ENCODE assay signal across 9 cellular contexts in genomic region chr4:84529169-84529751, GRCh38. TPM values are rescaled to one million over a fixed set of nuclear protein-coding genes. Genes with fewer than 3 reads are reported as not detected.
DNase-seq lines count a peak whose midpoint lies in the region; ATAC-seq and TF ChIP-seq lines count a peak whose summit lies in the region.
"Had no signal": no experiment of that assay in that cellular context is flagged by ENCODE, and none has a peak within 500 bp of the region (broad histone marks: within the 10 kb centered on the region; RNA-seq: fewer than 3 reads in every experiment).

No MANE protein-coding gene starts in this region.

- POLR2A ChIA-PET in HCT116 (lab: Charles Lee) = no interaction called here
- POLR2A ChIA-PET in PC-3 (lab: Charles Lee; ENCODE audit: unreplicated experiment) = no interaction called here

- BruUV-seq in HCT116 (replicated peaks; lab: Mats Ljungman, UMichigan) (no TSS peak), PC-3 (replicated peaks; lab: Mats Ljungman, UMichigan) (no TSS peak)

- RAD21 ChIA-PET in HCT116 (lab: Charles Lee; ENCODE audit: low non-redundant PET in 1 of 2, low total read pairs in 2 of 2, uncharacterized antibody in 2 of 2, unreplicated experiment in 2 of 2) = no interaction called here

- no peak overlapping the region for H2AFZ ChIP-seq in DND-41 (ENCODE audit: low read depth, low read length)
- no peak overlapping the region for H2AFZ ChIP-seq in HCT116 (ENCODE audit: low read depth, low read length, poor library complexity, severe bottlenecking)
- H2AFZ ChIP-seq in PC-3 (ENCODE audit: low read length) = no peak overlapping the region

- WGBS in esophagus squamous epithelium, 2 donors = 91% methylated on average over 2 of the region's 2 CpGs

- H4K20me1 ChIP-seq in DND-41 (ENCODE audit: insufficient read depth, low read length) = no peaks in the 10 kb centered on the region
- no peaks in the 10 kb centered on the region for H4K20me1 ChIP-seq in HCT116 (ENCODE audit: insufficient read depth)
- H4K20me1 ChIP-seq in PC-3 (ENCODE audit: low read length) = no peaks in the 10 kb centered on the region

- no peak overlapping the region for H3K4me3 Mint-ChIP-seq in stimulated activated naive B cell treated with anti-CD40 and anti-IgM and Interleukin-4, amounts not matched to agents 10 μg/mL and 1 μg/mL and 100 μg/mL, for 72 hours
- H3K4me3 Mint-ChIP-seq in activated naive CD4-positive, alpha-beta T cell treated with anti-CD3 and anti-CD28 coated beads, Interleukin-2, amount 10 ng/mL, durations not matched to agents 7 days and 5 days = no peak overlapping the region

- no peaks in the 10 kb centered on the region for H3K9me2 ChIP-seq in HCT116 (ENCODE audit: insufficient read depth)
- no peaks in the 10 kb centered on the region for H3K9me2 ChIP-seq in PC-3 (replicated peaks; ENCODE audit: low read length)

- no peaks in the 10 kb centered on the region for H3K27me3 ChIP-seq in DND-41 (ENCODE audit: insufficient read depth, low read length, poor library complexity)
- no peaks in the 10 kb centered on the region for H3K27me3 ChIP-seq in HCT116 (ENCODE audit: insufficient read depth, low read length)
- no peaks in the 10 kb centered on the region for H3K27me3 ChIP-seq in PC-3 (ENCODE audit: low read length)
- no peaks in the 10 kb centered on the region for H3K27me3 ChIP-seq in esophagus squamous epithelium

- peaks cover 16 to 20% of the 10 kb centered on the region in 2 donors for H3K27me3 Mint-ChIP-seq in stimulated activated naive B cell treated with anti-CD40 and anti-IgM and Interleukin-4, amounts not matched to agents 10 μg/mL and 1 μg/mL and 100 μg/mL, for 72 hours
- peaks cover 9% of the 10 kb centered on the region for H3K27me3 Mint-ChIP-seq in activated naive CD4-positive, alpha-beta T cell treated with anti-CD3 and anti-CD28 coated beads, Interleukin-2, amount 10 ng/mL, durations not matched to agents 7 days and 5 days

- H3K36me3 Mint-ChIP-seq in stimulated activated naive B cell treated with anti-CD40 and anti-IgM and Interleukin-4, amounts not matched to agents 10 μg/mL and 1 μg/mL and 100 μg/mL, for 72 hours = no peaks in the 10 kb centered on the region
- H3K36me3 Mint-ChIP-seq in activated naive CD4-positive, alpha-beta T cell treated with anti-CD3 and anti-CD28 coated beads, Interleukin-2, amount 10 ng/mL, durations not matched to agents 7 days and 5 days = no peaks in the 10 kb centered on the region

- no peak overlapping the region for H3K27ac ChIP-seq in DND-41 (ENCODE audit: low read length)
- no peak overlapping the region for H3K27ac ChIP-seq in HCT116 (ENCODE audit: low read depth, low read length)
- H3K27ac ChIP-seq in PC-3 (ENCODE audit: low read length) = no peak overlapping the region
- no peak overlapping the region for H3K27ac ChIP-seq in esophagus squamous epithelium

- no peaks in the 10 kb centered on the region for H3F3A ChIP-seq in PC-3 (ENCODE audit: low read length, unreplicated experiment)

- H3K4me2 ChIP-seq in DND-41 (ENCODE audit: insufficient read depth, low read length) (no peak overlapping the region), HCT116 (ENCODE audit: low read length) (no peak overlapping the region), PC-3 (ENCODE audit: low read length) (no peak overlapping the region)

- no peak overlapping the region for H3K27ac Mint-ChIP-seq in stimulated activated naive B cell treated with anti-CD40 and anti-IgM and Interleukin-4, amounts not matched to agents 10 μg/mL and 1 μg/mL and 100 μg/mL, for 72 hours
- no peak overlapping the region for H3K27ac Mint-ChIP-seq in activated naive CD4-positive, alpha-beta T cell treated with anti-CD3 and anti-CD28 coated beads, Interleukin-2, amount 10 ng/mL, durations not matched to agents 7 days and 5 days

- DNase-seq in DND-41 = no peak
- DNase-seq in HCT116 (ENCODE audit: low read depth, low spot score) = peak; percentile 21
- DNase-seq in PC-3 = peak; percentile 65
- DNase-seq in esophagus squamous epithelium (lab: John Stamatoyannopoulos, UW) = no peak
- no peak for DNase-seq in stimulated activated naive B cell treated with anti-CD40 and anti-IgM and Interleukin-4, amounts not matched to agents 10 μg/mL and 1 μg/mL and 100 μg/mL, for 72 hours
- no peak for DNase-seq in DMS79 treated with DMSO at 0.1 percent for 48 hours (lab: John Stamatoyannopoulos, UW)
- DNase-seq in stimulated activated CD4-positive, alpha-beta T cell treated with anti-CD3 and anti-CD28 coated beads, Interleukin-4, amount 100 ng/mL, for 1 hour = no peak
- no peak for DNase-seq in activated naive CD4-positive, alpha-beta T cell treated with anti-CD3 and anti-CD28 coated beads, Interleukin-2, amount 10 ng/mL, durations not matched to agents 7 days and 5 days

- H3K36me3 ChIP-seq in DND-41 (ENCODE audit: insufficient read depth, low read length) = no peaks in the 10 kb centered on the region
- no peaks in the 10 kb centered on the region for H3K36me3 ChIP-seq in HCT116 (ENCODE audit: control insufficient read depth in 1 of 2, insufficient read depth in 2 of 2, low read length in 2 of 2)
- no peaks in the 10 kb centered on the region for H3K36me3 ChIP-seq in PC-3 (ENCODE audit: low read depth, low read length)
- H3K36me3 ChIP-seq in esophagus squamous epithelium = no peaks in the 10 kb centered on the region

- no peak overlapping the region for H3K4me3 ChIP-seq in DND-41 (ENCODE audit: low read depth in 1 of 2, low read length in 2 of 2)
- H3K4me3 ChIP-seq in HCT116 (replicated peaks in 1 of 2; ENCODE audit: low read depth in 1 of 2, low read length in 2 of 2) = no peak overlapping the region
- no peak overlapping the region for H3K4me3 ChIP-seq in PC-3 (ENCODE audit: low read length)
- no peak overlapping the region for H3K4me3 ChIP-seq in esophagus squamous epithelium

- intact Hi-C loops in HCT116 (cut with micrococcal nuclease) (no loop called here), PC-3 (cut with micrococcal nuclease) (no loop called here), esophagus squamous epithelium (cut with DNase I) (no loop called here)

- CTCF ChIA-PET in HCT116 (lab: Charles Lee) = interaction anchor here (1.0 to 1.9 kb wide), 7 partner anchors 9 to 50 kb away, joined by 3 to 11 read pairs (median 4); no protein-coding TSS in a partner anchor
- CTCF ChIA-PET in PC-3 (lab: Charles Lee) = interaction anchor here (0.6 to 0.7 kb wide), 2 partner anchors 30 to 174 kb away, joined by 3 read pairs; no protein-coding TSS in a partner anchor
- CTCF ChIA-PET in activated naive CD4-positive, alpha-beta T cell treated with anti-CD3 and anti-CD28 coated beads, Interleukin-2, amount 10 ng/mL, durations not matched to agents 7 days and 5 days (lab: Charles Lee) = interaction anchor here (1.5 to 1.7 kb wide), 3 partner anchors 12 to 885 kb away, joined by 3 to 5 read pairs (median 5); no protein-coding TSS in a partner anchor

- H3K9ac ChIP-seq in DND-41 (ENCODE audit: low read depth, low read length) (no peak overlapping the region), HCT116 (ENCODE audit: low read length) (no peak overlapping the region), PC-3 (ENCODE audit: low read length) (no peak overlapping the region)

- ATAC-seq in DND-41 (ENCODE audit: insufficient read depth, low read depth) = peak; percentile 58; the same call in 1 of the 3 replicates
- peak; percentile 70 for ATAC-seq in HCT116
- ATAC-seq in PC-3 = no peak
- ATAC-seq in stimulated activated naive B cell treated with anti-CD40 and anti-IgM and Interleukin-4, amounts not matched to agents 10 μg/mL and 1 μg/mL and 100 μg/mL, for 72 hours (replicated peaks) = peak; percentile 38 to 41

- peaks cover 0 to 6% of the 10 kb centered on the region in 2 donors for H3K9me3 Mint-ChIP-seq in stimulated activated naive B cell treated with anti-CD40 and anti-IgM and Interleukin-4, amounts not matched to agents 10 μg/mL and 1 μg/mL and 100 μg/mL, for 72 hours
- no peaks in the 10 kb centered on the region for H3K9me3 Mint-ChIP-seq in activated naive CD4-positive, alpha-beta T cell treated with anti-CD3 and anti-CD28 coated beads, Interleukin-2, amount 10 ng/mL, durations not matched to agents 7 days and 5 days

- H3K4me1 Mint-ChIP-seq in stimulated activated naive B cell treated with anti-CD40 and anti-IgM and Interleukin-4, amounts not matched to agents 10 μg/mL and 1 μg/mL and 100 μg/mL, for 72 hours = no peaks in the 10 kb centered on the region
- no peaks in the 10 kb centered on the region for H3K4me1 Mint-ChIP-seq in activated naive CD4-positive, alpha-beta T cell treated with anti-CD3 and anti-CD28 coated beads, Interleukin-2, amount 10 ng/mL, durations not matched to agents 7 days and 5 days

- TF ChIP-seq RAD21 in HCT116 (IDR thresholded peaks at IDR 0.05; ENCODE audit: low read depth) = peak; percentile 68

- TF ChIP-seq CTCF in DND-41 (IDR thresholded peaks at IDR 0.05; ENCODE audit: borderline replicate concordance, extremely low read depth, low read length, poor library complexity, severe bottlenecking) = peak; percentile 70
- TF ChIP-seq CTCF in HCT116 (IDR thresholded peaks at IDR 0.05 in 2 of 3, conservative IDR thresholded peaks at IDR 0.05 in 1 of 3; ENCODE audit: borderline replicate concordance in 1 of 3, insufficient read depth in 1 of 3, low read depth in 2 of 3, low read length in 2 of 3) = peak in 2 of 3 experiments; percentile 52 to 77; a peak in 5 of 6 replicates
- TF ChIP-seq CTCF in PC-3 (conservative IDR thresholded peaks at IDR 0.05; ENCODE audit: low read depth, low read length) = peak; percentile 79
- peak in 4 of 6 experiments; percentile 32 to 62 (median 50) for TF ChIP-seq CTCF in esophagus squamous epithelium (IDR thresholded peaks at IDR 0.05)

- H3K4me1 ChIP-seq in DND-41 (ENCODE audit: insufficient read depth, low read length) = peaks cover 15% of the 10 kb centered on the region; the same call in 1 of the 2 replicates
- peaks cover 12 to 16% of the 10 kb centered on the region in 2 experiments for H3K4me1 ChIP-seq in HCT116 (ENCODE audit: control insufficient read depth in 1 of 2, insufficient read depth in 2 of 2, low read length in 2 of 2)
- H3K4me1 ChIP-seq in PC-3 (ENCODE audit: insufficient read depth, low read length) = peaks cover 26% of the 10 kb centered on the region
- no peaks in the 10 kb centered on the region for H3K4me1 ChIP-seq in esophagus squamous epithelium

- H3K79me2 ChIP-seq in DND-41 (ENCODE audit: insufficient read depth, low read length) (no peaks in the 10 kb centered on the region), HCT116 (ENCODE audit: insufficient read depth, low read length) (no peaks in the 10 kb centered on the region), PC-3 (ENCODE audit: low read length) (no peaks in the 10 kb centered on the region)

- TF ChIP-seq POLR2A in HCT116 (IDR thresholded peaks at IDR 0.05; ENCODE audit: borderline replicate concordance, extremely low read depth, insufficient read depth, insufficient read length) (no peak), esophagus squamous epithelium (IDR thresholded peaks at IDR 0.05) (no peak)

- H3K9me3 ChIP-seq in DND-41 (ENCODE audit: insufficient read depth, low read length, severe bottlenecking) = no peaks in the 10 kb centered on the region
- no peaks in the 10 kb centered on the region for H3K9me3 ChIP-seq in HCT116 (ENCODE audit: control insufficient read depth in 1 of 2, insufficient read depth in 1 of 2, low read depth in 1 of 2, low read length in 2 of 2)
- H3K9me3 ChIP-seq in PC-3 (ENCODE audit: low read length) = no peaks in the 10 kb centered on the region
- no peaks in the 10 kb centered on the region for H3K9me3 ChIP-seq in esophagus squamous epithelium

RNA-seq across cellular contexts. Expression of gene NKX6-1, which starts 30.2 kb away (rescaled TPM):
- total RNA-seq in HCT116 (2021; ENCODE audit: unreplicated experiment) (4.2 TPM), PC-3 (2014; rRNA removed) (0.52 and 0.62 TPM in 2 replicates), esophagus squamous epithelium (10 to 100 TPM in 1 of 4 donors, 1 to 10 TPM in 1, under 1 TPM in 2; 0.66 to 10.5 (median 2.0) TPM)
- polyA plus RNA-seq in HCT116 (2012) = 1.9 and 2.4 TPM in 2 replicates
- total RNA-seq: T-helper 1 cell treated with Interleukin-12 subunit alpha and Interleukin-12 subunit beta and Interleukin-4 antibody, amounts not matched to agents 30 ng/mL and 1 ng/mL, for 36 hours had no signal

RNA-seq across cellular contexts. Expression of gene CDS1, which starts 53.7 kb away (rescaled TPM):
- total RNA-seq in HCT116 (2021; ENCODE audit: unreplicated experiment) (14.6 TPM), PC-3 (2014; rRNA removed) (10.4 and 11.2 TPM in 2 replicates), esophagus squamous epithelium (10 to 100 TPM; 18.9 to 32.9 (median 26.9) TPM)
- polyA plus RNA-seq in HCT116 (2012) = 6.5 and 7.5 TPM in 2 replicates

Comparison
In these comparisons a context has a peak if more than half of its experiments do, and no peak if none do; other contexts are left out.
1. DNase-seq: peak in HCT116 (single experiment) and PC-3 (single experiment); none in DND-41 (single experiment), esophagus squamous epithelium (single experiment), stimulated activated naive B cell treated with anti-CD40 and anti-IgM and Interleukin-4, amounts not matched to agents 10 μg/mL and 1 μg/mL and 100 μg/mL, for 72 hours (single experiment), DMS79 treated with DMSO at 0.1 percent for 48 hours (single experiment), stimulated activated CD4-positive, alpha-beta T cell treated with anti-CD3 and anti-CD28 coated beads, Interleukin-4, amount 100 ng/mL, for 1 hour (single experiment) and activated naive CD4-positive, alpha-beta T cell treated with anti-CD3 and anti-CD28 coated beads, Interleukin-2, amount 10 ng/mL, durations not matched to agents 7 days and 5 days (single experiment).
2. Peak in every context shown above with its lines, with median percentiles within 50 percentile points of each other: CTCF ChIP-seq.